24 cellular contexts compared by ENCODE assay signal in genomic region chrX:46922601-46923000, GRCh38.
"Had no signal": no experiment of that assay in that cellular context is flagged by ENCODE, and none has a peak within 500 bp of the region (broad histone marks: within the 10 kb centered on the region; RNA-seq: fewer than 3 reads in every experiment).

No MANE protein-coding gene starts in this region.

- H3K36me3 ChIP-seq: cardiac muscle cell had no signal

- H3K9me3 ChIP-seq: body of pancreas had no signal

- H3K4me1 Mint-ChIP-seq: activated CD4-positive, alpha-beta memory T cell treated with anti-CD3 and anti-CD28 coated beads, Interleukin-2, amount 10 ng/mL, durations not matched to agents 7 days and 5 days; activated CD4-positive, alpha-beta T cell treated with anti-CD3 and anti-CD28 coated beads for 36 hours; activated naive CD8-positive, alpha-beta T cell treated with anti-CD3 and anti-CD28 coated beads, Interleukin-2, amount 10 ng/mL, durations not matched to agents 7 days and 5 days had no signal

- H3K4me3 Mint-ChIP-seq: activated CD4-positive, alpha-beta memory T cell treated with anti-CD3 and anti-CD28 coated beads, Interleukin-2, amount 10 ng/mL, durations not matched to agents 7 days and 5 days; activated CD4-positive, alpha-beta T cell treated with anti-CD3 and anti-CD28 coated beads for 36 hours; activated naive CD8-positive, alpha-beta T cell treated with anti-CD3 and anti-CD28 coated beads, Interleukin-2, amount 10 ng/mL, durations not matched to agents 7 days and 5 days had no signal

- H3K27ac ChIP-seq: body of pancreas, cardiac muscle cell, VCaP had no signal

- H3K36me3 Mint-ChIP-seq: activated naive CD8-positive, alpha-beta T cell treated with anti-CD3 and anti-CD28 coated beads, Interleukin-2, amount 10 ng/mL, durations not matched to agents 7 days and 5 days had no signal

- H3K9me3 Mint-ChIP-seq: activated naive CD8-positive, alpha-beta T cell treated with anti-CD3 and anti-CD28 coated beads, Interleukin-2, amount 10 ng/mL, durations not matched to agents 7 days and 5 days had no signal

- ATAC-seq: activated CD4-positive, alpha-beta T cell treated with anti-CD3 and anti-CD28 coated beads for 36 hours; body of pancreas; Panc1 had no signal

- DNase-seq: activated CD4-positive, alpha-beta memory T cell treated with anti-CD3 and anti-CD28 coated beads, Interleukin-2, amount 10 ng/mL, durations not matched to agents 7 days and 5 days; activated CD4-positive, alpha-beta T cell treated with anti-CD3 and anti-CD28 coated beads for 36 hours; activated CD4-positive, alpha-beta T cell treated with anti-CD3 and anti-CD28 coated beads, Interleukin-2, amount 50 U/mL, for 1 hour; activated CD8-positive, alpha-beta memory T cell treated with anti-CD3 and anti-CD28 coated beads, Interleukin-2, amount 50 U/mL, for 4 hours; activated naive CD4-positive, alpha-beta T cell treated with anti-CD3 and anti-CD28 coated beads, Interleukin-2, amount 50 U/mL, for 16 hours; activated naive CD8-positive, alpha-beta T cell treated with anti-CD3 and anti-CD28 coated beads, Interleukin-2, amount 10 ng/mL, durations not matched to agents 7 days and 5 days; aorta; body of pancreas; KG1; NCI-H1092; NCI-H1417; NCI-H1694; NCI-H2029; NCI-H2107; NCI-H2171 treated with DMSO at 0.1 percent for 48 hours; NCI-H226; NCI-H526; NCI-H82; RPMI8226; SHP77; T-helper 1 cell had no signal

- H3K4me3 ChIP-seq: body of pancreas, cardiac muscle cell had no signal

- H3K27me3 ChIP-seq: body of pancreas, cardiac muscle cell had no signal

- H3K27ac Mint-ChIP-seq: activated CD4-positive, alpha-beta memory T cell treated with anti-CD3 and anti-CD28 coated beads, Interleukin-2, amount 10 ng/mL, durations not matched to agents 7 days and 5 days; activated CD4-positive, alpha-beta T cell treated with anti-CD3 and anti-CD28 coated beads for 36 hours; activated naive CD8-positive, alpha-beta T cell treated with anti-CD3 and anti-CD28 coated beads, Interleukin-2, amount 10 ng/mL, durations not matched to agents 7 days and 5 days had no signal
